In genomic region chr15:67120839-67121540, GRCh38 we compare ENCODE assay signal across 8 cellular contexts. TPM values are rescaled to one million over a fixed set of nuclear protein-coding genes. Genes with fewer than 3 reads are reported as not detected.
DNase-seq lines count a peak whose midpoint lies in the region; ATAC-seq, FAIRE-seq and TF ChIP-seq lines count a peak whose summit lies in the region.

No MANE protein-coding gene starts in this region.

- peak overlapping the region; percentile 66 for H3K4me2 ChIP-seq in hepatocyte

- CTCF ChIA-PET in Caco-2 (lab: Charles Lee): no interaction called here

- H3K36me3 Mint-ChIP-seq in Caco-2 (ENCODE audit: insufficient read depth, unreplicated experiment) (peaks cover 6% of the 10 kb centered on the region), glutamatergic neuron (ENCODE audit: unreplicated experiment) (no peaks in the 10 kb centered on the region)
- peaks cover 45% of the 10 kb centered on the region for H3K36me3 Mint-ChIP-seq in T-helper 2 cell treated with Interferon-gamma antibody and Interleukin-4, amounts not matched to agents 5 μg/mL and 100 μg/mL, for 36 hours (ENCODE audit: low read depth)

- FAIRE-seq in small intestine (lab: Jason Lieb, UNC): no peak

- TF ChIP-seq CTCF in Caco-2 (IDR thresholded peaks at IDR 0.05; ENCODE audit: insufficient read depth in 1 of 2, low read depth in 1 of 2, low read length in 1 of 2, severe bottlenecking in 1 of 2, unreplicated experiment in 1 of 2) (no peak), hepatocyte (IDR thresholded peaks at IDR 0.05; ENCODE audit: poor library complexity) (no peak), glutamatergic neuron (IDR thresholded peaks at IDR 0.05; ENCODE audit: partially characterized antibody, unreplicated experiment) (no peak)

- no peak for DNase-seq in Caco-2
- DNase-seq in T-helper 2 cell treated with Interferon-gamma antibody and Interleukin-4, amounts not matched to agents 5 μg/mL and 100 μg/mL, for 36 hours (ENCODE audit: low spot score): peak; percentile 92
- peak; percentile 86 for DNase-seq in hepatocyte (ENCODE audit: low spot score)
- peak; percentile 64 for DNase-seq in small intestine
- no peak for DNase-seq in AML-193 (lab: John Stamatoyannopoulos, UW)
- no peak for DNase-seq in glutamatergic neuron

- H3K4me3 ChIP-seq in Caco-2 (ENCODE audit: low read depth, low read length) (no peak overlapping the region), hepatocyte (no peak overlapping the region), small intestine (ENCODE audit: low read depth in 1 of 2, low read length in 2 of 2) (no peak overlapping the region)

- no peak overlapping the region for H2AFZ ChIP-seq in hepatocyte

- no peaks in the 10 kb centered on the region for H3K36me3 ChIP-seq in Caco-2 (ENCODE audit: control insufficient read depth, insufficient read depth, low read length)
- no peaks in the 10 kb centered on the region for H3K36me3 ChIP-seq in hepatocyte (replicated peaks; ENCODE audit: insufficient read depth, low read depth)
- no peaks in the 10 kb centered on the region for H3K36me3 ChIP-seq in small intestine (ENCODE audit: control insufficient read depth in 2 of 2, insufficient read depth in 2 of 2, low read length in 2 of 2)

- intact Hi-C loops in Caco-2 (cut with micrococcal nuclease; ENCODE audit: unreplicated experiment): no loop called here

- ATAC-seq in HG02610 (IDR thresholded peaks at IDR 0.05; ENCODE audit: unreplicated experiment): peak; percentile 86

- H3K27me3 Mint-ChIP-seq in Caco-2 (ENCODE audit: insufficient read depth, unreplicated experiment) (no peaks in the 10 kb centered on the region), glutamatergic neuron (ENCODE audit: unreplicated experiment) (peaks cover 1% of the 10 kb centered on the region)
- no peaks in the 10 kb centered on the region for H3K27me3 Mint-ChIP-seq in T-helper 2 cell treated with Interferon-gamma antibody and Interleukin-4, amounts not matched to agents 5 μg/mL and 100 μg/mL, for 36 hours (ENCODE audit: low read depth)

- H3K4me3 Mint-ChIP-seq in Caco-2 (ENCODE audit: unreplicated experiment) (no peak overlapping the region), glutamatergic neuron (ENCODE audit: unreplicated experiment) (no peak overlapping the region)
- peak overlapping the region; percentile 78 for H3K4me3 Mint-ChIP-seq in T-helper 2 cell treated with Interferon-gamma antibody and Interleukin-4, amounts not matched to agents 5 μg/mL and 100 μg/mL, for 36 hours

- H3K27me3 ChIP-seq in Caco-2 (replicated peaks; ENCODE audit: control insufficient read depth, insufficient read depth, low read length): no peaks in the 10 kb centered on the region
- no peaks in the 10 kb centered on the region for H3K27me3 ChIP-seq in hepatocyte
- no peaks in the 10 kb centered on the region for H3K27me3 ChIP-seq in small intestine (ENCODE audit: control insufficient read depth in 2 of 2, insufficient read depth in 2 of 2, low read length in 2 of 2)

- POLR2A ChIA-PET in Caco-2 (lab: Charles Lee): no interaction called here

- no TSS peak for BruUV-seq in Caco-2 (replicated peaks; lab: Mats Ljungman, UMichigan)

- H3K27ac ChIP-seq in angular gyrus (ENCODE audit: low read depth, low read length): peak overlapping the region; percentile 37
- peak overlapping the region; percentile 96 for H3K27ac ChIP-seq in hepatocyte
- peak overlapping the region; percentile 64 to 96 for H3K27ac ChIP-seq in small intestine (ENCODE audit: low read depth in 1 of 2, low read length in 1 of 2)

- peaks cover 58% of the 10 kb centered on the region for H3K4me1 ChIP-seq in Caco-2
- H3K4me1 ChIP-seq in hepatocyte (ENCODE audit: insufficient read depth): peaks cover 86% of the 10 kb centered on the region
- H3K4me1 ChIP-seq in small intestine (ENCODE audit: control insufficient read depth in 2 of 2, insufficient read depth in 1 of 2, low read depth in 1 of 2, low read length in 1 of 2): peaks cover 29 to 52% of the 10 kb centered on the region in 2 donors

- no peaks in the 10 kb centered on the region for H3K9me2 ChIP-seq in hepatocyte (replicated peaks; ENCODE audit: insufficient read depth)

- 42% methylated on average over 25 of the region's 25 CpGs for WGBS in hepatocyte (ENCODE audit: low lambda C conversion rate, missing lambda C conversion rate)
- 15 to 18% (median 18%) methylated on average over 25 of the region's 25 CpGs for WGBS in small intestine, 3 donors

- peaks cover 92% of the 10 kb centered on the region for H3K79me2 ChIP-seq in hepatocyte

- H3K9me3 ChIP-seq in Caco-2 (no peaks in the 10 kb centered on the region), hepatocyte (ENCODE audit: low read depth) (no peaks in the 10 kb centered on the region), small intestine (ENCODE audit: control insufficient read depth, low read depth) (no peaks in the 10 kb centered on the region)

- H3K9me3 Mint-ChIP-seq in Caco-2 (ENCODE audit: unreplicated experiment): no peaks in the 10 kb centered on the region
- no peaks in the 10 kb centered on the region for H3K9me3 Mint-ChIP-seq in T-helper 2 cell treated with Interferon-gamma antibody and Interleukin-4, amounts not matched to agents 5 μg/mL and 100 μg/mL, for 36 hours
- H3K9me3 Mint-ChIP-seq in glutamatergic neuron (ENCODE audit: unreplicated experiment): peaks cover 2% of the 10 kb centered on the region

- peaks cover 38% of the 10 kb centered on the region for H3K4me1 Mint-ChIP-seq in Caco-2 (ENCODE audit: low read depth, unreplicated experiment)
- peaks cover 75% of the 10 kb centered on the region for H3K4me1 Mint-ChIP-seq in T-helper 2 cell treated with Interferon-gamma antibody and Interleukin-4, amounts not matched to agents 5 μg/mL and 100 μg/mL, for 36 hours (ENCODE audit: low read depth)
- peaks cover 4% of the 10 kb centered on the region for H3K4me1 Mint-ChIP-seq in glutamatergic neuron (ENCODE audit: low read depth, unreplicated experiment)

- H3K27ac Mint-ChIP-seq in Caco-2 (ENCODE audit: unreplicated experiment) (peak overlapping the region; percentile 55), glutamatergic neuron (ENCODE audit: unreplicated experiment) (no peak overlapping the region)
- H3K27ac Mint-ChIP-seq in T-helper 2 cell treated with Interferon-gamma antibody and Interleukin-4, amounts not matched to agents 5 μg/mL and 100 μg/mL, for 36 hours: peak overlapping the region; percentile 93

- H4K20me1 ChIP-seq in hepatocyte (ENCODE audit: insufficient read depth, poor library complexity, severe bottlenecking): no peaks in the 10 kb centered on the region

RNA-seq across cellular contexts. Expression of gene SMAD3, which starts 55.6 kb away (rescaled TPM):
- total RNA-seq in Caco-2 (2022) (51.5 and 54.8 TPM in 2 replicates), hepatocyte (24.6 and 32.2 TPM in 2 replicates), glutamatergic neuron (ENCODE audit: unreplicated experiment) (5.0 TPM)
- polyA plus RNA-seq in hepatocyte (24.7 and 26.5 TPM in 2 replicates), small intestine (10 to 100 TPM; 11.6 to 17.0 (median 12.1) TPM)

Comparison
In these comparisons a context has a peak if more than half of its experiments do, and no peak if none do; other contexts are left out.
1. DNase-seq: peak in T-helper 2 cell treated with Interferon-gamma antibody and Interleukin-4, amounts not matched to agents 5 μg/mL and 100 μg/mL, for 36 hours (single experiment), hepatocyte (single experiment) and small intestine (single experiment); none in Caco-2 (0 of 2), AML-193 (0 of 2) and glutamatergic neuron (single experiment).
2. H3K27ac ChIP-seq: peak in every context shown above with its lines; median percentile 96 in hepatocyte; 80 in small intestine; 37 in angular gyrus.